In the genomic region with DNA sequence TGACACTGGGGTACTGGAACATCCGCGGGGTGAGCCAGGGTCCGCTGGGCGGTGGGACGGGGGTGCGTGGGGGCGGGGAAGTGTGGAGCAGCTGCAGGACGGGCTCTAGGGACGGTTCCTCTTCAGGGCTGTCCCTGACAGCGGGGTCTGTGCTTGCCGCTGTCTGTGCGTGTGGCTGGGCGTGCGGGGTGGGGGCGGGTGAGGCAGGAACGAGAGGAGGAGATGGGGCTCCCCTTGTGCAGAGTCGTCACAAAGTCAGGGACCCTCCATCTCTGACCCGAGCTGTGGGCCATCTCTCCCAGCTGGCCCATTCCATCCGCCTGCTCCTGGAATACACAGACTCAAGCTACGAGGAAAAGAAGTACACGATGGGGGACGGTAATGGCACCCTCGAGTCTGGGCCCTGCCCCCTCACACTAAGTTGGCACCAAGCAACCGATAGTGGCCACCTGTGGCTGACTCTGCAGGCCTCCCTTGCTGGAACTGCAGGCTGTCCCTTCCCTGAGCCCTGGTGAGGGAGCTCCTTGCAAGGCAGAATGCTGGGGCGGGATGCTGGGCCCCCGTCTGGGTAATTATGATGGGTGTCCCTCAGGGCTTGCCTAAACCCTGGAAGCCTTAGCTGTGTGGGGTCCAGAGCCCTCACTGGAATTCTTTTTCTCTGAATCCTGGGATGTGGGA, we compare ENCODE assay signal across 6 cellular contexts. TPM values are rescaled to one million over a fixed set of nuclear protein-coding genes. Genes with fewer than 3 reads are reported as not detected.
DNase-seq lines count a peak whose midpoint lies in the region; ATAC-seq and TF ChIP-seq lines count a peak whose summit lies in the region.

No MANE protein-coding gene starts in this region.

- peaks cover 24% of the 10 kb centered on the region for H3K4me1 Mint-ChIP-seq in T-helper 1 cell treated with Interleukin-12 subunit alpha and Interleukin-12 subunit beta and Interleukin-4 antibody, amounts not matched to agents 30 μg/mL and 1 μg/mL, for 36 hours (ENCODE audit: low read depth)

- no peak for TF ChIP-seq CTCF in left ventricle myocardium inferior (IDR thresholded peaks at IDR 0.05; ENCODE audit: borderline replicate concordance)

- no peaks in the 10 kb centered on the region for H3K9me3 Mint-ChIP-seq in T-helper 1 cell treated with Interleukin-12 subunit alpha and Interleukin-12 subunit beta and Interleukin-4 antibody, amounts not matched to agents 30 μg/mL and 1 μg/mL, for 36 hours

- H3K36me3 Mint-ChIP-seq in T-helper 1 cell treated with Interleukin-12 subunit alpha and Interleukin-12 subunit beta and Interleukin-4 antibody, amounts not matched to agents 30 μg/mL and 1 μg/mL, for 36 hours (ENCODE audit: low read depth) = peaks cover 9% of the 10 kb centered on the region

- intact Hi-C loops in left ventricle myocardium inferior (cut with micrococcal nuclease) = no loop called here

- H3K27ac ChIP-seq in left ventricle myocardium inferior (replicated peaks) = peak overlapping the region; percentile 63
- H3K27ac ChIP-seq in thymus (ENCODE audit: low read depth) = no peak overlapping the region

- H3K36me3 ChIP-seq in left ventricle myocardium inferior (peaks cover 12% of the 10 kb centered on the region), thymus (ENCODE audit: control insufficient read depth, insufficient read depth) (no peaks in the 10 kb centered on the region)

- H3K27me3 ChIP-seq in left ventricle myocardium inferior (ENCODE audit: low read depth) = no peaks in the 10 kb centered on the region
- no peaks in the 10 kb centered on the region for H3K27me3 ChIP-seq in thymus (ENCODE audit: control insufficient read depth, insufficient read depth)

- H3K4me3 ChIP-seq in left ventricle myocardium inferior (peak overlapping the region; percentile 73), thymus (ENCODE audit: low read length) (peak overlapping the region; percentile 56)

- 19% methylated on average over 26 of the region's 26 CpGs for WGBS in thymus

- H3K4me3 Mint-ChIP-seq in T-helper 1 cell treated with Interleukin-12 subunit alpha and Interleukin-12 subunit beta and Interleukin-4 antibody, amounts not matched to agents 30 μg/mL and 1 μg/mL, for 36 hours = peak overlapping the region; percentile 68

- H3K27ac Mint-ChIP-seq in T-helper 1 cell treated with Interleukin-12 subunit alpha and Interleukin-12 subunit beta and Interleukin-4 antibody, amounts not matched to agents 30 μg/mL and 1 μg/mL, for 36 hours = peak overlapping the region; percentile 14

- H3K9me3 ChIP-seq in left ventricle myocardium inferior (replicated peaks) = no peaks in the 10 kb centered on the region
- H3K9me3 ChIP-seq in thymus (ENCODE audit: control insufficient read depth) = no peaks in the 10 kb centered on the region

- DNase-seq in T-helper 1 cell = no peak
- no peak for DNase-seq in left ventricle myocardium inferior
- no peak for DNase-seq in putamen (ENCODE audit: low spot score)

- H3K27me3 Mint-ChIP-seq in T-helper 1 cell treated with Interleukin-12 subunit alpha and Interleukin-12 subunit beta and Interleukin-4 antibody, amounts not matched to agents 30 μg/mL and 1 μg/mL, for 36 hours (ENCODE audit: low read depth) = no peaks in the 10 kb centered on the region

- H3K4me1 ChIP-seq in left ventricle myocardium inferior (peaks cover 29% of the 10 kb centered on the region), thymus (ENCODE audit: control insufficient read depth, insufficient read depth, low read length) (peaks cover 6% of the 10 kb centered on the region)

- no peak for ATAC-seq in HG03025 (IDR thresholded peaks at IDR 0.05; ENCODE audit: low FRiP score, unreplicated experiment)

RNA-seq across cellular contexts. Expression of gene GSTM2, which starts 0.4 kb away (rescaled TPM):
- 67.3 TPM for total RNA-seq in left ventricle myocardium inferior
- polyA plus RNA-seq in thymus = 100 TPM

RNA-seq across cellular contexts. Expression of gene GSTM4, which starts 12.4 kb away (rescaled TPM):
- total RNA-seq in left ventricle myocardium inferior = 36.8 TPM
- 15.6 TPM for polyA plus RNA-seq in thymus

RNA-seq across cellular contexts. Expression of gene GSTM1, which starts 19.4 kb away (rescaled TPM):
- total RNA-seq in left ventricle myocardium inferior = not detected
- 0.27 TPM for polyA plus RNA-seq in thymus

RNA-seq across cellular contexts. Expression of gene GSTM5, which starts 43.8 kb away (rescaled TPM):
- total RNA-seq in left ventricle myocardium inferior = 2.4 TPM
- polyA plus RNA-seq in thymus = 2.3 TPM

RNA-seq across cellular contexts. Expression of gene AMPD2, which starts 48.6 kb away (rescaled TPM):
- 12.9 TPM for total RNA-seq in left ventricle myocardium inferior
- 32.8 TPM for polyA plus RNA-seq in thymus
